Comparison of ENCODE assay signal across 11 cellular contexts in the genomic region with DNA sequence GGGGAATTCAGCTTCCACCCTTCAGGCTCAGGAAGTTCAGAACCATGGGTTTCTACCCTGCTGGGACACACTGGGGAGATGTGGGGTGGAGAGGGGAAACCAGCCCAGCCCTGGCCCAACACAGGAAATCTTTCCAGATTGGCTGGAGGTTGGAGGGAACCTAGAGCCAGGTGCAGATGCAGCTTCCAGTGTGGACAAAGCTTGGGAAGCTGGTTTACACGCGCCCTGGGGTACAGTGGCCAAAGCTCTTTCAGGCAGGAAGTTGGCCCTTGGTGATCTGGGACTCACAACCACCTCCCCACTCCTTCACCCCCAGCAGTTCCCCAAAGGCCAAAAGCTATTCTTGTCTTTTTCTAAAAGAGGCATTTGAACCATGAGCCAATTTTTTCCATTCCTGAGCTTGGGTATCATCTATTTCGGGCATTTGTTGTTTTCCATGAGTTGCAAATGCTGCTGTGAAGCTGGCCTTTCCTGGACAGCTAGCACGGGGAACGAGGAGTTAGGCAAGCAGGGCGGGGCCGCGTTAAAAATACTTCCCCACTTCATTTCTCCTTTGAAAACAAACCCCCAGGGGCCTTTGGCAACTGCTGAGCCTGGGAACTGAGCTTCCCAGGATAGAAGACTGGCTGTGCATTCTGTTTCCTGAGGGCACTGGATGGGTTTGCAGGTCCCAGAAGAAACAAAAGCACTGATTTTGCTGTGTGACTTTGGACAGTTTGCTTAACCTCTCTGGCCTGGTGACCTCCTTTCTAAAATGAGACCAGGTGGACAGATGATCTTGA. TPM values are rescaled to one million over a fixed set of nuclear protein-coding genes. Genes with fewer than 3 reads are reported as not detected.
DNase-seq lines count a peak whose midpoint lies in the region; ATAC-seq, FAIRE-seq and TF ChIP-seq lines count a peak whose summit lies in the region.
"Had no signal": no experiment of that assay in that cellular context is flagged by ENCODE, and none has a peak within 500 bp of the region (broad histone marks: within the 10 kb centered on the region; RNA-seq: fewer than 3 reads in every experiment).

No MANE protein-coding gene starts in this region.

- DNase-seq in AG20443 (ENCODE audit: low spot score) (peak; percentile 85), MV-4-11 (lab: John Stamatoyannopoulos, UW) (peak; percentile 51), H1 (ENCODE audit: low read depth in 1 of 2, low spot score in 2 of 2) (no peak), islet precursor cell (no peak), NCI-H2029 treated with DMSO at 0.1 percent for 48 hours (lab: John Stamatoyannopoulos, UW) (no peak), urothelium cell line (ENCODE audit: low spot score) (no peak)
- DNase-seq: T-helper 2 cell had no signal

- 78% methylated on average over 8 of the region's 8 CpGs; no CpG with 5 or more reads in 1 of the 2 experiments for WGBS in H1 (ENCODE audit: extremely low coverage in 1 of 2, insufficient coverage in 1 of 2, insufficient read length in 1 of 2, insufficient replicate concordance in 2 of 2, low coverage in 1 of 2, low lambda C conversion rate in 2 of 2, missing lambda C conversion rate in 1 of 2), 2 experiments

- H3K9ac ChIP-seq in H1 (replicated peaks in 1 of 4; ENCODE audit: extremely low read depth in 1 of 4, low read depth in 3 of 4, low read length in 3 of 4) = no peak overlapping the region

- no peak overlapping the region; the same call in 1 of the 2 replicates for H2BK5ac ChIP-seq in H1 (ENCODE audit: low read depth, low read length)

- no peak overlapping the region for H2BK20ac ChIP-seq in H1 (ENCODE audit: low read length)

- H2AFZ ChIP-seq in H1 (ENCODE audit: low read length) = no peak overlapping the region

- peaks cover 10 to 30% (median 25%) of the 10 kb centered on the region in 4 experiments for H3K27me3 ChIP-seq in H1 (replicated peaks in 1 of 4; ENCODE audit: control insufficient read depth in 3 of 4, extremely low read depth in 1 of 4, insufficient read depth in 3 of 4, low read length in 3 of 4)
- H3K27me3 ChIP-seq in neutrophil = peaks cover 26% of the 10 kb centered on the region

- H4K8ac ChIP-seq in H1 (ENCODE audit: extremely low read depth, insufficient read depth, low read length) = no peak overlapping the region

- H3K4me3 ChIP-seq in H1 (ENCODE audit: extremely low read depth in 1 of 4, insufficient read depth in 2 of 4, low read depth in 3 of 4, low read length in 4 of 4) (no peak overlapping the region), neutrophil (ENCODE audit: low read depth in 1 of 2, low read length in 1 of 2) (peak overlapping the region; percentile 30 to 44)

- no peak overlapping the region for H3K14ac ChIP-seq in H1 (ENCODE audit: insufficient read length)

- H3K4me1 ChIP-seq in H1 (replicated peaks in 1 of 4; ENCODE audit: control insufficient read depth in 3 of 4, insufficient read depth in 4 of 4, low read length in 3 of 4) = peaks cover 3 to 12% (median 8%) of the 10 kb centered on the region in 4 experiments
- peaks cover 61 to 68% of the 10 kb centered on the region in 2 experiments for H3K4me1 ChIP-seq in neutrophil (ENCODE audit: control insufficient read depth in 1 of 2, insufficient read depth in 1 of 2, low read depth in 1 of 2, low read length in 1 of 2)

- no peak overlapping the region for H3K18ac ChIP-seq in H1 (ENCODE audit: extremely low read depth, low read length)

- H4K5ac ChIP-seq in H1 (ENCODE audit: insufficient read length, low read depth, low read length) = no peak overlapping the region

- no peak overlapping the region for H4K91ac ChIP-seq in H1 (replicated peaks; ENCODE audit: insufficient read length, low read length)

- no peak overlapping the region for H3K56ac ChIP-seq in H1 (replicated peaks; ENCODE audit: insufficient read length, low read depth, low read length)

- no peaks in the 10 kb centered on the region for H3K9me3 ChIP-seq in H1 (ENCODE audit: insufficient read depth in 2 of 2, low read depth in 1 of 2, low read length in 1 of 2)
- H3K9me3 ChIP-seq in neutrophil = no peaks in the 10 kb centered on the region

- no peaks in the 10 kb centered on the region for H3K79me2 ChIP-seq in H1 (ENCODE audit: control insufficient read depth in 1 of 2, insufficient read depth in 2 of 2, low read length in 2 of 2)

- peaks cover 15% of the 10 kb centered on the region; the same call in 1 of the 2 replicates for H3K23me2 ChIP-seq in H1 (ENCODE audit: low read depth, low read length)

- peaks cover 0 to 4% of the 10 kb centered on the region in 2 experiments for H4K20me1 ChIP-seq in H1 (replicated peaks in 1 of 2; ENCODE audit: control insufficient read depth in 1 of 2, insufficient read depth in 2 of 2, low read length in 2 of 2)

- TF ChIP-seq EP300 in H1 (IDR thresholded peaks at IDR 0.05; ENCODE audit: borderline replicate concordance in 1 of 2, low read depth in 2 of 2, low read length in 2 of 2) = no peak

- no peak for TF ChIP-seq CTCF in H1 (IDR thresholded peaks at IDR 0.05; ENCODE audit: control extremely low read depth in 1 of 3, insufficient read depth in 1 of 3, low read depth in 1 of 3, low read length in 3 of 3)
- no peak for TF ChIP-seq CTCF in neutrophil (IDR thresholded peaks at IDR 0.05)

- peak overlapping the region; percentile 84; the same call in 1 of the 2 replicates for H2BK12ac ChIP-seq in H1 (ENCODE audit: low read depth, low read length)

- no peak for ATAC-seq in GM21786 (IDR thresholded peaks at IDR 0.05; ENCODE audit: unreplicated experiment)

- H3K36me3 ChIP-seq in H1 (ENCODE audit: control insufficient read depth in 2 of 4, insufficient read depth in 4 of 4, low read length in 3 of 4) (no peaks in the 10 kb centered on the region), neutrophil (no peaks in the 10 kb centered on the region)

- TF ChIP-seq RAD21 in H1 (IDR thresholded peaks at IDR 0.05 in 1 of 2, conservative IDR thresholded peaks at IDR 0.05 in 1 of 2; ENCODE audit: low read depth in 2 of 2, low read length in 2 of 2) = no peak

- no peak overlapping the region for H2BK120ac ChIP-seq in H1 (replicated peaks; ENCODE audit: low read depth, low read length)

- CTCF ChIA-PET in H1 (lab: Charles Lee; ENCODE audit: partially characterized antibody) = interaction anchor here (0.8 to 18.5 kb wide), 7 partner anchors 11 to 387 kb away, joined by 3 to 361 read pairs (median 4); no protein-coding TSS in a partner anchor

- no peak overlapping the region for H3K27ac ChIP-seq in H1 (ENCODE audit: low read depth, low read length)
- H3K27ac ChIP-seq in neutrophil = peak overlapping the region; percentile 83

- POLR2A ChIA-PET in H1 (lab: Charles Lee; ENCODE audit: partially characterized antibody) = interaction anchor here (0.9 to 1.7 kb wide), 3 partner anchors 14 to 230 kb away, joined by 3 to 4 read pairs (median 3); no protein-coding TSS in a partner anchor

- H3K23ac ChIP-seq in H1 (ENCODE audit: insufficient read length) = no peak overlapping the region

- no peak overlapping the region for H3K4me2 ChIP-seq in H1 (ENCODE audit: insufficient read depth in 1 of 2, low read depth in 2 of 2, low read length in 2 of 2)

- FAIRE-seq in H1 (lab: Jason Lieb, UNC) = no peak
- FAIRE-seq in urothelium cell line (lab: Jason Lieb, UNC) = no peak
- FAIRE-seq: GM18507, islet of Langerhans had no signal

- H2AK5ac ChIP-seq in H1 (ENCODE audit: low read depth, low read length) = peak overlapping the region; percentile 65; the same call in 1 of the 2 replicates

- H2BK15ac ChIP-seq in H1 (ENCODE audit: low read length) = peak overlapping the region; percentile 97; the same call in 1 of the 2 replicates

- TF ChIP-seq POLR2A in H1 (IDR thresholded peaks at IDR 0.05; ENCODE audit: control extremely low read depth in 1 of 2, low read depth in 2 of 2, low read length in 2 of 2) = no peak

- H3K4ac ChIP-seq in H1 (replicated peaks; ENCODE audit: insufficient read length, low read depth, low read length) = no peak overlapping the region

- H3K79me1 ChIP-seq in H1 (ENCODE audit: low read depth, low read length) = no peaks in the 10 kb centered on the region

TF ChIP-seq in H1, 55 proteins besides CTCF, POLR2A, EP300 and RAD21:
- TF ChIP-seq SRF (IDR thresholded peaks at IDR 0.05; ENCODE audit: low read depth, low read length) (no peak), ZNF274 (IDR thresholded peaks at IDR 0.05; ENCODE audit: borderline replicate concordance, extremely low read depth, low read length) (no peak), NRF1 (IDR thresholded peaks at IDR 0.05; ENCODE audit: low read depth, low read length) (no peak), SIRT6 (IDR thresholded peaks at IDR 0.05; ENCODE audit: low read length) (no peak), FOSL1 (IDR thresholded peaks at IDR 0.05; ENCODE audit: insufficient read depth, low read depth, low read length) (no peak), BACH1 (IDR thresholded peaks at IDR 0.05; ENCODE audit: low read length) (no peak), SP4 (IDR thresholded peaks at IDR 0.05; ENCODE audit: low read length) (no peak), ASH2L (IDR thresholded peaks at IDR 0.05; ENCODE audit: low read length) (no peak), SP1 (IDR thresholded peaks at IDR 0.05; ENCODE audit: low read depth, low read length) (no peak), EZH2 (IDR thresholded peaks at IDR 0.05; ENCODE audit: low read depth, low read length, severe bottlenecking) (no peak), PHF8 (conservative IDR thresholded peaks at IDR 0.05; ENCODE audit: low read depth, low read length) (no peak), SIX5 (IDR thresholded peaks at IDR 0.05; ENCODE audit: low read depth, low read length) (no peak)

RNA-seq across cellular contexts. Expression of a gene that starts 3.1 kb away (rescaled TPM):
- 4.4 and 5.3 TPM in 2 replicates for total RNA-seq in H1 (2021; fragmentation: NEBNext Ultra II Directional; extraction: Animal tissue kit (Norgen Biotek cat#: 25700))
- polyA plus RNA-seq in H1 (2011; rRNA removed) = 3.3 and 3.8 TPM in 2 replicates
- polyA plus RNA-seq in H1 (2011; cell fraction: cytosol; rRNA removed) = 2.8 TPM
- 5.1 TPM for polyA plus RNA-seq in H1 (2011; cell fraction: nucleus; rRNA removed)
- 1.8 to 4.2 TPM (median 3.5 TPM) in 4 replicates for polyA plus RNA-seq in H1 (2012, experiment 1 of 2)
- polyA plus RNA-seq in H1 (2012, experiment 2 of 2) = 3.3 TPM
- polyA plus RNA-seq in H1 (2013, experiment 1 of 2) = 4.2 TPM
- polyA plus RNA-seq in H1 (2013, experiment 2 of 2) = 4.2 TPM
- polyA minus RNA-seq in H1 (2011; rRNA and poly(A)+ RNA removed) = 0.76 and 1.4 TPM in 2 replicates
- 4.3 TPM for polyA minus RNA-seq in H1 (2011; cell fraction: cytosol; rRNA and poly(A)+ RNA removed)
- polyA minus RNA-seq in H1 (2011; cell fraction: nucleus; rRNA and poly(A)+ RNA removed) = 3.3 TPM

RNA-seq across cellular contexts. Expression of a gene that starts 28.3 kb away (rescaled TPM):
- not detected in 2 replicates for total RNA-seq in H1 (2021; fragmentation: NEBNext Ultra II Directional; extraction: Animal tissue kit (Norgen Biotek cat#: 25700))
- polyA plus RNA-seq in H1 (2011; rRNA removed) = 0.03 TPM in 1 of 2 replicates, not detected in the other
- polyA plus RNA-seq in H1 (2011; cell fraction: cytosol; rRNA removed) = not detected
- not detected for polyA plus RNA-seq in H1 (2011; cell fraction: nucleus; rRNA removed)
- polyA plus RNA-seq in H1 (2012, experiment 1 of 2) = not detected in 4 replicates
- polyA plus RNA-seq in H1 (2012, experiment 2 of 2) = not detected
- not detected for polyA plus RNA-seq in H1 (2013, experiment 1 of 2)
- not detected for polyA plus RNA-seq in H1 (2013, experiment 2 of 2)
- polyA minus RNA-seq in H1 (2011; rRNA and poly(A)+ RNA removed) = not detected in 2 replicates
- not detected for polyA minus RNA-seq in H1 (2011; cell fraction: cytosol; rRNA and poly(A)+ RNA removed)
- polyA minus RNA-seq in H1 (2011; cell fraction: nucleus; rRNA and poly(A)+ RNA removed) = not detected

Comparison
In these comparisons a context has a peak if more than half of its experiments do, and no peak if none do; other contexts are left out.
1. DNase-seq: peak in AG20443 (single experiment) and MV-4-11 (single experiment); none in H1 (0 of 2), islet precursor cell (single experiment), NCI-H2029 treated with DMSO at 0.1 percent for 48 hours (single experiment) and urothelium cell line (single experiment).
2. H3K4me3 ChIP-seq: peak in neutrophil (2 of 2); none in H1 (0 of 4).